ENCODE assay signal across 8 cellular contexts in genomic region chr7:130669051-130669700, GRCh38. TPM values are rescaled to one million over a fixed set of nuclear protein-coding genes. Genes with fewer than 3 reads are reported as not detected.
DNase-seq lines count a peak whose midpoint lies in the region; TF ChIP-seq lines count a peak whose summit lies in the region.

No MANE protein-coding gene starts in this region.

- intact Hi-C loops in lower leg skin (cut with DNase I; ENCODE audit: low total_unique reads), result no loop called here
- intact Hi-C loops in tibial artery (cut with DNase I; ENCODE audit: low total_unique reads), result loop anchor here (10.0 kb wide), 1 partner anchor 394 kb away; no protein-coding TSS in a partner anchor

- no peak for TF ChIP-seq POLR2A in lower leg skin (IDR thresholded peaks at IDR 0.05)

- 7 to 8% methylated on average over 16 of the region's 16 CpGs for WGBS in lower leg skin, 2 donors

- no peaks in the 10 kb centered on the region for H3K27me3 ChIP-seq in tibial artery

- H3K9me3 ChIP-seq in tibial artery, result no peaks in the 10 kb centered on the region

- DNase-seq in NCI-H2107 treated with DMSO at 0.1 percent for 48 hours (lab: John Stamatoyannopoulos, UW; ENCODE audit: unreplicated experiment) (peak; percentile 39), NCI-H2107 (lab: John Stamatoyannopoulos, UW) (no peak), HCEC 1CT (peak; percentile 2), NCI-H2171 (lab: John Stamatoyannopoulos, UW) (peak; percentile 28), cardiac fibroblast (ENCODE audit: low read depth in 2 of 2) (no peak), lower leg skin (ENCODE audit: low spot score in 2 of 2) (peak in 1 of 2 donors; percentile 17), tibial artery (no peak)
- no peak for DNase-seq in activated effector memory CD4-positive, alpha-beta T cell treated with anti-CD3 and anti-CD28 coated beads, Interleukin-2, amount 50 U/mL, for 16 hours

- H3K36me3 ChIP-seq in tibial artery, result no peaks in the 10 kb centered on the region

- H3K4me3 ChIP-seq in cardiac fibroblast (replicated peaks in 1 of 2; ENCODE audit: low read depth in 2 of 2, low read length in 2 of 2) (peak overlapping the region; percentile 64 to 65), lower leg skin (ENCODE audit: low read depth, poor library complexity, severe bottlenecking) (peak overlapping the region; percentile 83), tibial artery (peak overlapping the region; percentile 63 to 80)

- H3K27ac ChIP-seq in tibial artery, result peak overlapping the region; percentile 78 to 79

- H3K4me1 ChIP-seq in tibial artery, result peaks cover 0 to 7% (median 3%) of the 10 kb centered on the region in 4 donors

- TF ChIP-seq CTCF in cardiac fibroblast (IDR thresholded peaks at IDR 0.05; ENCODE audit: low read depth, low read length), result no peak
- TF ChIP-seq CTCF in lower leg skin (IDR thresholded peaks at IDR 0.05), result no peak
- TF ChIP-seq CTCF in tibial artery (IDR thresholded peaks at IDR 0.05), result no peak

RNA-seq across cellular contexts. Expression of gene COPG2, which starts 0.6 kb away (rescaled TPM):
- 10 to 100 TPM; 19.9 to 25.9 (median 23.8) TPM for total RNA-seq in lower leg skin

RNA-seq across cellular contexts. Expression of gene TSGA13, which starts 17.2 kb away (rescaled TPM):
- total RNA-seq in lower leg skin, result not detected

Comparison
In these comparisons a context has a peak if more than half of its experiments do, and no peak if none do; other contexts are left out.
1. DNase-seq: peak in NCI-H2107 treated with DMSO at 0.1 percent for 48 hours (single experiment), HCEC 1CT (single experiment) and NCI-H2171 (single experiment); none in NCI-H2107 (single experiment), cardiac fibroblast (0 of 2), tibial artery (0 of 2) and activated effector memory CD4-positive, alpha-beta T cell treated with anti-CD3 and anti-CD28 coated beads, Interleukin-2, amount 50 U/mL, for 16 hours (single experiment).
2. Peak in every context shown above with its lines, with median percentiles within 50 percentile points of each other: H3K4me3 ChIP-seq.